ENCODE assay signal across 12 cellular contexts in genomic region chr3:127739347-127740135, GRCh38.
A peak's percentile ranks its signal among the peaks of the same experiment; 100 is the strongest.
DNase-seq lines count a peak whose midpoint lies in the region; ATAC-seq and TF ChIP-seq lines count a peak whose summit lies in the region.
"Had no signal": no experiment of that assay in that cellular context is flagged by ENCODE, and none has a peak within 500 bp of the region (broad histone marks: within the 10 kb centered on the region; RNA-seq: fewer than 3 reads in every experiment).

No MANE protein-coding gene starts in this region.

- H3K27me3 ChIP-seq in SJSA1 (replicated peaks) (no peaks in the 10 kb centered on the region), mucosa of rectum (ENCODE audit: control insufficient read depth in 2 of 2, insufficient read depth in 2 of 2, low read length in 2 of 2) (no peaks in the 10 kb centered on the region), thoracic aorta (replicated peaks; ENCODE audit: insufficient read depth) (no peaks in the 10 kb centered on the region)

- no peak for ATAC-seq in thoracic aorta (ENCODE audit: insufficient number of reproducible peaks, low FRiP score, low read depth)
- ATAC-seq: naive thymus-derived CD4-positive, alpha-beta T cell had no signal

- no peak overlapping the region for H3K4me3 ChIP-seq in SJSA1
- H3K4me3 ChIP-seq in choroid plexus epithelial cell (ENCODE audit: low read depth, low read length): no peak overlapping the region
- H3K4me3 ChIP-seq in mucosa of rectum (ENCODE audit: low read length in 2 of 2): no peak overlapping the region
- H3K4me3 ChIP-seq in thoracic aorta: no peak overlapping the region

- no peak overlapping the region for H3K4me3 Mint-ChIP-seq in activated T-helper 2 cell treated with anti-CD3 and anti-CD28 coated beads, Interferon-gamma antibody, Interleukin-2, Interleukin-4, amounts not matched to agents 10 μg/mL and 5 μg/mL and 100 μg/mL, durations not matched to agents 14 hours and 24 hours and 36 hours (ENCODE audit: low read depth)
- H3K4me3 Mint-ChIP-seq: activated naive CD4-positive, alpha-beta T cell treated with anti-CD3 and anti-CD28 coated beads, Interleukin-2, amount 50 U/mL, for 24 hours; CD4-positive, CD25-positive, alpha-beta regulatory T cell; naive thymus-derived CD4-positive, alpha-beta T cell had no signal

- TF ChIP-seq CTCF in choroid plexus epithelial cell (conservative IDR thresholded peaks at IDR 0.05; ENCODE audit: low read depth, low read length) (no peak), thoracic aorta (IDR thresholded peaks at IDR 0.05) (no peak)

- H3K36me3 ChIP-seq in SJSA1: no peaks in the 10 kb centered on the region
- peaks cover 7 to 8% of the 10 kb centered on the region in 2 donors for H3K36me3 ChIP-seq in mucosa of rectum (ENCODE audit: control insufficient read depth in 2 of 2, insufficient read depth in 2 of 2, low read length in 2 of 2)
- H3K36me3 ChIP-seq in thoracic aorta: no peaks in the 10 kb centered on the region

- peak overlapping the region; percentile 81 for H3K27ac ChIP-seq in SJSA1
- peak overlapping the region; percentile 81 to 85 for H3K27ac ChIP-seq in mucosa of rectum (ENCODE audit: low read depth in 2 of 2, low read length in 2 of 2)
- H3K27ac ChIP-seq in thoracic aorta: peak overlapping the region; percentile 23 to 40

- H3K36me3 Mint-ChIP-seq in activated T-helper 2 cell treated with anti-CD3 and anti-CD28 coated beads, Interferon-gamma antibody, Interleukin-2, Interleukin-4, amounts not matched to agents 10 μg/mL and 5 μg/mL and 100 μg/mL, durations not matched to agents 14 hours and 24 hours and 36 hours (ENCODE audit: low read depth): no peaks in the 10 kb centered on the region
- H3K36me3 Mint-ChIP-seq: activated naive CD4-positive, alpha-beta T cell treated with anti-CD3 and anti-CD28 coated beads, Interleukin-2, amount 50 U/mL, for 24 hours; CD4-positive, CD25-positive, alpha-beta regulatory T cell; naive thymus-derived CD4-positive, alpha-beta T cell had no signal

- intact Hi-C loops in activated T-helper 2 cell treated with anti-CD3 and anti-CD28 coated beads, Interferon-gamma antibody, Interleukin-2, Interleukin-4, amounts not matched to agents 10 μg/mL and 5 μg/mL and 100 μg/mL, durations not matched to agents 14 hours and 24 hours and 36 hours (cut with micrococcal nuclease): no loop called here

- peaks cover 9% of the 10 kb centered on the region for H3K4me1 Mint-ChIP-seq in activated T-helper 2 cell treated with anti-CD3 and anti-CD28 coated beads, Interferon-gamma antibody, Interleukin-2, Interleukin-4, amounts not matched to agents 10 μg/mL and 5 μg/mL and 100 μg/mL, durations not matched to agents 14 hours and 24 hours and 36 hours (ENCODE audit: low read depth)
- H3K4me1 Mint-ChIP-seq: activated naive CD4-positive, alpha-beta T cell treated with anti-CD3 and anti-CD28 coated beads, Interleukin-2, amount 50 U/mL, for 24 hours; CD4-positive, CD25-positive, alpha-beta regulatory T cell had no signal

- H3K9me3 ChIP-seq in SJSA1 (replicated peaks): no peaks in the 10 kb centered on the region
- no peaks in the 10 kb centered on the region for H3K9me3 ChIP-seq in mucosa of rectum (ENCODE audit: control insufficient read depth in 2 of 2, low read length in 2 of 2)
- no peaks in the 10 kb centered on the region for H3K9me3 ChIP-seq in thoracic aorta

- no peak overlapping the region for H3K27ac Mint-ChIP-seq in activated T-helper 2 cell treated with anti-CD3 and anti-CD28 coated beads, Interferon-gamma antibody, Interleukin-2, Interleukin-4, amounts not matched to agents 10 μg/mL and 5 μg/mL and 100 μg/mL, durations not matched to agents 14 hours and 24 hours and 36 hours
- H3K27ac Mint-ChIP-seq: activated naive CD4-positive, alpha-beta T cell treated with anti-CD3 and anti-CD28 coated beads, Interleukin-2, amount 50 U/mL, for 24 hours; CD4-positive, CD25-positive, alpha-beta regulatory T cell; naive thymus-derived CD4-positive, alpha-beta T cell had no signal

- peaks cover 19% of the 10 kb centered on the region for H3K27me3 Mint-ChIP-seq in activated T-helper 2 cell treated with anti-CD3 and anti-CD28 coated beads, Interferon-gamma antibody, Interleukin-2, Interleukin-4, amounts not matched to agents 10 μg/mL and 5 μg/mL and 100 μg/mL, durations not matched to agents 14 hours and 24 hours and 36 hours (ENCODE audit: low read depth)
- H3K27me3 Mint-ChIP-seq: activated naive CD4-positive, alpha-beta T cell treated with anti-CD3 and anti-CD28 coated beads, Interleukin-2, amount 50 U/mL, for 24 hours had no signal

- H3K9ac ChIP-seq in mucosa of rectum (ENCODE audit: low read depth in 1 of 2, low read length in 2 of 2): no peak overlapping the region

- no peaks in the 10 kb centered on the region for H3K9me3 Mint-ChIP-seq in activated T-helper 2 cell treated with anti-CD3 and anti-CD28 coated beads, Interferon-gamma antibody, Interleukin-2, Interleukin-4, amounts not matched to agents 10 μg/mL and 5 μg/mL and 100 μg/mL, durations not matched to agents 14 hours and 24 hours and 36 hours
- H3K9me3 Mint-ChIP-seq: activated naive CD4-positive, alpha-beta T cell treated with anti-CD3 and anti-CD28 coated beads, Interleukin-2, amount 50 U/mL, for 24 hours; CD4-positive, CD25-positive, alpha-beta regulatory T cell; naive thymus-derived CD4-positive, alpha-beta T cell had no signal

- DNase-seq in SJSA1 (ENCODE audit: low read depth in 1 of 2, low spot score in 2 of 2) (no peak), choroid plexus epithelial cell (ENCODE audit: low read depth) (peak; percentile 53), thoracic aorta (ENCODE audit: low spot score) (no peak), AG08396 (ENCODE audit: low spot score) (no peak), DMS114 treated with DMSO at 0.1 percent for 48 hours (lab: John Stamatoyannopoulos, UW; ENCODE audit: unreplicated experiment) (no peak)
- DNase-seq in activated T-helper 2 cell treated with anti-CD3 and anti-CD28 coated beads, Interferon-gamma antibody, Interleukin-2, Interleukin-4, amounts not matched to agents 10 μg/mL and 5 μg/mL and 100 μg/mL, durations not matched to agents 14 hours and 24 hours and 36 hours (ENCODE audit: low spot score): no peak
- DNase-seq: CD4-positive, CD25-positive, alpha-beta regulatory T cell; DMS79 treated with DMSO at 0.1 percent for 48 hours; naive thymus-derived CD4-positive, alpha-beta T cell; stimulated activated CD4-positive, alpha-beta T cell treated with anti-CD3 and anti-CD28 coated beads, Interleukin-4, amount 100 ng/mL, for 1 hour had no signal

- H3K4me1 ChIP-seq in SJSA1 (replicated peaks) (peaks cover 84% of the 10 kb centered on the region), mucosa of rectum (ENCODE audit: control insufficient read depth in 2 of 2, insufficient read depth in 2 of 2, low read length in 2 of 2) (peaks cover 40 to 50% of the 10 kb centered on the region in 2 donors), thoracic aorta (ENCODE audit: control insufficient read depth in 1 of 2, low read depth in 2 of 2) (peaks cover 30 to 76% of the 10 kb centered on the region in 2 donors)

Comparison
In these comparisons a context has a peak if more than half of its experiments do, and no peak if none do; other contexts are left out.
1. H3K27ac ChIP-seq: peak in every context shown above with its lines; median percentile 83 in mucosa of rectum; 81 in SJSA1; 32 in thoracic aorta.